In genomic region chr3:12476238-12476897, GRCh38 we compare ENCODE assay signal across 15 cellular contexts. TPM values are rescaled to one million over a fixed set of nuclear protein-coding genes. Genes with fewer than 3 reads are reported as not detected.
DNase-seq lines count a peak whose midpoint lies in the region; TF ChIP-seq lines count a peak whose summit lies in the region.
"Had no signal": no experiment of that assay in that cellular context is flagged by ENCODE, and none has a peak within 500 bp of the region (broad histone marks: within the 10 kb centered on the region; RNA-seq: fewer than 3 reads in every experiment).

No MANE protein-coding gene starts in this region.

- H3K27me3 Mint-ChIP-seq in MCF 10A (ENCODE audit: insufficient read depth, unreplicated experiment), result no peaks in the 10 kb centered on the region

- 77% methylated on average over 5 of the region's 5 CpGs for WGBS in mammary epithelial cell (ENCODE audit: low coverage, missing lambda C conversion rate)

- peaks cover 13% of the 10 kb centered on the region for H3K4me1 Mint-ChIP-seq in MCF 10A (ENCODE audit: insufficient read depth, unreplicated experiment)

- POLR2A ChIA-PET in MCF 10A (lab: Yijun Ruan, JAX), result interaction anchor here (0.7 to 1.5 kb wide), 2 partner anchors 16 to 26 kb away, joined by 3 read pairs; no protein-coding TSS in a partner anchor

- no peaks in the 10 kb centered on the region for H3K79me2 ChIP-seq in mammary epithelial cell (ENCODE audit: insufficient read depth, low read length)

- in situ Hi-C loops in mammary epithelial cell (cut with MboI; ENCODE audit: low sequenced_read_pairs in 2 of 2), result loop anchor here (5.0 kb wide), 1 partner anchor 339 kb away; no protein-coding TSS in a partner anchor

- H3K36me3 ChIP-seq in mammary epithelial cell (ENCODE audit: insufficient read depth, low read length) (no peaks in the 10 kb centered on the region), muscle layer of duodenum (ENCODE audit: control insufficient read depth in 1 of 2, insufficient read depth in 2 of 2, low read length in 2 of 2) (no peaks in the 10 kb centered on the region)
- H3K36me3 ChIP-seq: adrenal gland had no signal

- no TSS peak for BruUV-seq in MCF 10A (replicated peaks; lab: Mats Ljungman, UMichigan)
- no TSS peak for BruUV-seq in mammary epithelial cell (replicated peaks; lab: Mats Ljungman, UMichigan)

- TF ChIP-seq CTCF in MCF 10A (IDR thresholded peaks at IDR 0.05; ENCODE audit: unreplicated experiment), result no peak
- no peak for TF ChIP-seq CTCF in mammary epithelial cell (conservative IDR thresholded peaks at IDR 0.05 in 1 of 2, IDR thresholded peaks at IDR 0.05 in 1 of 2; ENCODE audit: extremely low read depth in 1 of 2, insufficient read depth in 1 of 2, low read depth in 1 of 2, low read length in 2 of 2)
- no peak for TF ChIP-seq CTCF in GM20000 (IDR thresholded peaks at IDR 0.05; ENCODE audit: extremely low read depth, missing control alignments)

- CTCF ChIA-PET in MCF 10A (lab: Yijun Ruan, JAX), result interaction anchor here (0.6 to 10.0 kb wide), 7 partner anchors 18 to 343 kb away, joined by 3 to 246 read pairs (median 4); no protein-coding TSS in a partner anchor
- CTCF ChIA-PET in mammary epithelial cell (lab: Charles Lee; ENCODE audit: low non-redundant PET), result no interaction called here

- no peak overlapping the region for H3K27ac ChIP-seq in mammary epithelial cell (ENCODE audit: insufficient read depth, low read depth, low read length)
- peak overlapping the region; percentile 25 for H3K27ac ChIP-seq in muscle layer of duodenum (ENCODE audit: low read length)

- H3K9me3 Mint-ChIP-seq in MCF 10A (ENCODE audit: unreplicated experiment), result no peaks in the 10 kb centered on the region
- H3K9me3 Mint-ChIP-seq: naive thymus-derived CD4-positive, alpha-beta T cell; stimulated activated naive B cell treated with anti-CD40 and anti-IgM and Interleukin-4, amounts not matched to agents 10 μg/mL and 1 μg/mL and 100 μg/mL, for 72 hours had no signal

- no peak overlapping the region for H3K9ac ChIP-seq in mammary epithelial cell (ENCODE audit: insufficient read depth, low read length)

- DNase-seq in MCF 10A (ENCODE audit: unreplicated experiment), result no peak
- DNase-seq in mammary epithelial cell, result no peak
- DNase-seq in dermis blood vessel endothelial cell, result peak; percentile 59
- no peak for DNase-seq in midbrain (lab: John Stamatoyannopoulos, UW)
- no peak for DNase-seq in GM20000 (ENCODE audit: low spot score)
- DNase-seq in NCI-H2107 treated with DMSO at 0.1 percent for 48 hours (lab: John Stamatoyannopoulos, UW; ENCODE audit: unreplicated experiment), result no peak
- no peak for DNase-seq in foreskin melanocyte
- DNase-seq: activated CD8-positive, alpha-beta memory T cell treated with anti-CD3 and anti-CD28 coated beads, Interleukin-2, amount 50 U/mL, for 48 hours; adrenal gland; DMS 273 treated with DMSO at 0.1 percent for 48 hours; naive thymus-derived CD4-positive, alpha-beta T cell; NCI-H2171; stimulated activated CD4-positive, alpha-beta T cell treated with anti-CD3 and anti-CD28 coated beads, Interleukin-1b, Interleukin-23, amount 100 ng/mL, for 48 hours; stimulated activated naive B cell treated with anti-CD40 and anti-IgM and Interleukin-4, amounts not matched to agents 10 μg/mL and 1 μg/mL and 100 μg/mL, for 72 hours had no signal

- dilution Hi-C loops in mammary epithelial cell (cut with HindIII; ENCODE audit: low sequenced_read_pairs), result no loop called here

- H3K9me3 ChIP-seq in mammary epithelial cell (replicated peaks; ENCODE audit: insufficient read depth, low read length) (no peaks in the 10 kb centered on the region), muscle layer of duodenum (ENCODE audit: control insufficient read depth in 1 of 2, low read length in 2 of 2) (no peaks in the 10 kb centered on the region)
- H3K9me3 ChIP-seq: adrenal gland had no signal

- H3K27ac Mint-ChIP-seq in MCF 10A (ENCODE audit: low read depth, unreplicated experiment), result peak overlapping the region; percentile 29
- H3K27ac Mint-ChIP-seq: naive thymus-derived CD4-positive, alpha-beta T cell; stimulated activated naive B cell treated with anti-CD40 and anti-IgM and Interleukin-4, amounts not matched to agents 10 μg/mL and 1 μg/mL and 100 μg/mL, for 72 hours had no signal

- H3K4me1 ChIP-seq in mammary epithelial cell (ENCODE audit: insufficient read depth, low read length), result no peaks in the 10 kb centered on the region
- H3K4me1 ChIP-seq in muscle layer of duodenum (ENCODE audit: control insufficient read depth in 1 of 2, insufficient read depth in 2 of 2, low read length in 2 of 2), result peaks cover 3 to 7% of the 10 kb centered on the region in 2 donors

- intact Hi-C loops in MCF 10A (cut with micrococcal nuclease), result no loop called here
- intact Hi-C loops in mammary epithelial cell (cut with micrococcal nuclease), result loop anchor here (5.0 kb wide), 1 partner anchor 189 kb away; the partner anchor contains the start of gene PPARG

- H3K4me2 ChIP-seq in mammary epithelial cell (ENCODE audit: insufficient read depth, low read depth, low read length), result no peak overlapping the region

- no peaks in the 10 kb centered on the region for H3K36me3 Mint-ChIP-seq in MCF 10A (ENCODE audit: insufficient read depth, unreplicated experiment)
- H3K36me3 Mint-ChIP-seq: naive thymus-derived CD4-positive, alpha-beta T cell; stimulated activated naive B cell treated with anti-CD40 and anti-IgM and Interleukin-4, amounts not matched to agents 10 μg/mL and 1 μg/mL and 100 μg/mL, for 72 hours had no signal

- no peak overlapping the region for H3K4me3 ChIP-seq in mammary epithelial cell (replicated peaks in 1 of 3; ENCODE audit: insufficient read depth in 1 of 3, low read depth in 2 of 3, low read length in 3 of 3)
- no peak overlapping the region for H3K4me3 ChIP-seq in muscle layer of duodenum (ENCODE audit: low read depth in 1 of 2, low read length in 2 of 2)
- H3K4me3 ChIP-seq: adrenal gland had no signal

- no peak overlapping the region for H2AFZ ChIP-seq in mammary epithelial cell (ENCODE audit: low read depth, low read length)

- H3K4me3 Mint-ChIP-seq in MCF 10A (ENCODE audit: unreplicated experiment), result no peak overlapping the region
- H3K4me3 Mint-ChIP-seq: naive thymus-derived CD4-positive, alpha-beta T cell; stimulated activated naive B cell treated with anti-CD40 and anti-IgM and Interleukin-4, amounts not matched to agents 10 μg/mL and 1 μg/mL and 100 μg/mL, for 72 hours had no signal

- no peaks in the 10 kb centered on the region for H3K27me3 ChIP-seq in mammary epithelial cell (ENCODE audit: insufficient read depth, low read length)
- no peaks in the 10 kb centered on the region for H3K27me3 ChIP-seq in muscle layer of duodenum (ENCODE audit: low read depth, low read length)
- H3K27me3 ChIP-seq: adrenal gland had no signal

- no peaks in the 10 kb centered on the region for H4K20me1 ChIP-seq in mammary epithelial cell (ENCODE audit: insufficient read depth, low read length)

RNA-seq across cellular contexts. Expression of gene TSEN2, which starts 7.9 kb away (rescaled TPM):
- 24.5 and 32.3 TPM in 2 replicates for total RNA-seq in MCF 10A (2022)
- total RNA-seq in mammary epithelial cell, result 10 to 100 TPM; 16.0 to 24.6 TPM
- 14.6 TPM for polyA plus RNA-seq in mammary epithelial cell
- 30.1 TPM for polyA minus RNA-seq in mammary epithelial cell
- 10.2 and 14.2 TPM in 2 replicates for total RNA-seq in dermis blood vessel endothelial cell
